In the genomic region with DNA sequence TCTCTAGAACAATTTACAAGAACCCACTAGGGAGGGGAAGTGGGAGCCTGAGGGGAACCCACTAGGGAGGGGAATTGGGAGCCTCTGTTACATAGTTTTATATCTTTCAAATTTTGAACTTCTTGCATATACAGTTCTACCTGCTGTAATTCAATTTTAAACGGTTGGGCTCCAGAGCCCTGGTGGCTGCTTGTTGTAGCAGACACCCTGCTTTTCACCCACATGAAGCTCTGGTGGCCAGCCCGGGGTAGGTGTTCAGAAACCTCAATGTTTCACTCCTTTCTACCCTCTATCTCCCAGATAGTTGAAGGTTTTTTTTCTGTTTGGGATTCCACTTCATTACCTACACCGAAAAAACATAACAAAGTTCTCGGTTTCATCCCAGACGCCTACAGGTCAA, we compare ENCODE assay signal across 17 cellular contexts.
"Had no signal": no experiment of that assay in that cellular context is flagged by ENCODE, and none has a peak within 500 bp of the region (broad histone marks: within the 10 kb centered on the region; RNA-seq: fewer than 3 reads in every experiment).

No MANE protein-coding gene starts in this region.

- H3K27ac ChIP-seq: adrenal gland, lower lobe of right lung, pancreas, thoracic aorta had no signal

- ATAC-seq: esophagus mucosa, left colon, lower lobe of right lung, pancreas had no signal

- FAIRE-seq: colon, islet of Langerhans, pancreas, urothelium cell line had no signal

- H3K27ac Mint-ChIP-seq: activated T-helper 2 cell treated with anti-CD3 and anti-CD28 coated beads, Interferon-gamma antibody, Interleukin-2, Interleukin-4, amounts not matched to agents 10 μg/mL and 5 μg/mL and 100 μg/mL, durations not matched to agents 14 hours and 24 hours and 36 hours; T-helper 1 cell treated with Interleukin-12 subunit alpha and Interleukin-12 subunit beta and Interleukin-4 antibody, amounts not matched to agents 30 μg/mL and 1 μg/mL, for 36 hours had no signal

- H3K36me3 ChIP-seq: adrenal gland, lower lobe of right lung, pancreas, thoracic aorta had no signal

- H3K4me3 Mint-ChIP-seq: T-helper 1 cell treated with Interleukin-12 subunit alpha and Interleukin-12 subunit beta and Interleukin-4 antibody, amounts not matched to agents 30 μg/mL and 1 μg/mL, for 36 hours had no signal

- H3K9me3 ChIP-seq: adrenal gland, lower lobe of right lung, pancreas, thoracic aorta had no signal

- DNase-seq: activated CD4-positive, alpha-beta T cell treated with anti-CD3 and anti-CD28 coated beads for 4 hours; activated CD8-positive, alpha-beta memory T cell treated with anti-CD3 and anti-CD28 coated beads for 24 hours; activated naive CD4-positive, alpha-beta T cell treated with anti-CD3 and anti-CD28 coated beads, Interleukin-2, amount 50 U/mL, for 16 hours; activated T-cell treated with anti-CD3 and anti-CD28 coated beads for 4 hours; adrenal gland; left colon; lower lobe of right lung; pancreas; stimulated activated CD4-positive, alpha-beta T cell treated with anti-CD3 and anti-CD28 coated beads, Interleukin-12 subunit alpha, Interleukin-12 subunit beta, amount 100 ng/mL, for 4 hours; stimulated activated CD4-positive, alpha-beta T cell treated with anti-CD3 and anti-CD28 coated beads, Interleukin-2, amount 100 ng/mL, for 24 hours had no signal

- H3K9me3 Mint-ChIP-seq: activated T-helper 2 cell treated with anti-CD3 and anti-CD28 coated beads, Interferon-gamma antibody, Interleukin-2, Interleukin-4, amounts not matched to agents 10 μg/mL and 5 μg/mL and 100 μg/mL, durations not matched to agents 14 hours and 24 hours and 36 hours had no signal

- H3K4me3 ChIP-seq: adrenal gland, lower lobe of right lung, pancreas had no signal
